In genomic region chr5:55994998-55995914, GRCh38 we compare ENCODE assay signal across 8 cellular contexts. TPM values are rescaled to one million over a fixed set of nuclear protein-coding genes. Genes with fewer than 3 reads are reported as not detected.
DNase-seq lines count a peak whose midpoint lies in the region; ATAC-seq and TF ChIP-seq lines count a peak whose summit lies in the region.

No MANE protein-coding gene starts in this region.

- no peaks in the 10 kb centered on the region for H3K9me3 ChIP-seq in right lobe of liver

- no peaks in the 10 kb centered on the region for H3K36me3 ChIP-seq in right lobe of liver

- intact Hi-C loops in right lobe of liver (cut with DNase I) = no loop called here

- no peaks in the 10 kb centered on the region for H3K27me3 ChIP-seq in right lobe of liver

- H3K27ac ChIP-seq in right lobe of liver = peak overlapping the region; percentile 96 to 99 (median 99)

- H3K4me1 ChIP-seq in right lobe of liver = peaks cover 0 to 25% (median 2%) of the 10 kb centered on the region in 4 donors

- H3K4me3 ChIP-seq in right lobe of liver = peak overlapping the region; percentile 71 to 72 (median 72)

- peak; percentile 90 for ATAC-seq in GM19438 (IDR thresholded peaks at IDR 0.05; ENCODE audit: low read depth, unreplicated experiment)
- peak; percentile 88 for ATAC-seq in HG03571 (IDR thresholded peaks at IDR 0.05; ENCODE audit: unreplicated experiment)
- peak; percentile 87 to 96 (median 92) for ATAC-seq in right lobe of liver

- peak; percentile 71 for TF ChIP-seq POLR2A in right lobe of liver (IDR thresholded peaks at IDR 0.05)

- DNase-seq in CD1c-positive myeloid dendritic cell (ENCODE audit: extremely low spot score) (peak; percentile 99), NCI-H748 treated with DMSO at 0.1 percent for 48 hours (lab: John Stamatoyannopoulos, UW) (peak; percentile 88), dermis microvascular lymphatic vessel endothelial cell (ENCODE audit: low read depth in 2 of 2) (peak; percentile 97 to 99), right lobe of liver (peak; percentile 99 to 100 (median 99))
- DNase-seq in activated CD4-positive, alpha-beta T cell treated with anti-CD3 and anti-CD28 coated beads, Interleukin-2, amount 50 U/mL, for 48 hours = peak; percentile 97 to 98
- peak; percentile 96 to 97 for DNase-seq in stimulated activated CD4-positive, alpha-beta T cell treated with anti-CD3 and anti-CD28 coated beads, Interleukin-4, amount 100 ng/mL, for 4 hours

- TF ChIP-seq CTCF in right lobe of liver (IDR thresholded peaks at IDR 0.05) = peak in 3 of 4 donors; percentile 17 to 40 (median 39)

- WGBS in right lobe of liver (ENCODE audit: insufficient coverage, low coverage, low lambda C conversion rate, missing lambda C conversion rate) = 0% methylated on average over 23 of the region's 70 CpGs

RNA-seq across cellular contexts. Expression of gene IL6ST, which starts 0.5 kb away (rescaled TPM):
- total RNA-seq in dermis microvascular lymphatic vessel endothelial cell (501 and 923 TPM in 2 replicates), right lobe of liver (100 to 1,000 TPM; 150 to 341 (median 278) TPM)

Comparison
In these comparisons a context has a peak if more than half of its experiments do, and no peak if none do; other contexts are left out.
1. Peak in every context shown above with its lines: DNase-seq, ATAC-seq, H3K4me3 ChIP-seq and H3K27ac ChIP-seq.